ENCODE assay signal across 8 cellular contexts in the genomic region with DNA sequence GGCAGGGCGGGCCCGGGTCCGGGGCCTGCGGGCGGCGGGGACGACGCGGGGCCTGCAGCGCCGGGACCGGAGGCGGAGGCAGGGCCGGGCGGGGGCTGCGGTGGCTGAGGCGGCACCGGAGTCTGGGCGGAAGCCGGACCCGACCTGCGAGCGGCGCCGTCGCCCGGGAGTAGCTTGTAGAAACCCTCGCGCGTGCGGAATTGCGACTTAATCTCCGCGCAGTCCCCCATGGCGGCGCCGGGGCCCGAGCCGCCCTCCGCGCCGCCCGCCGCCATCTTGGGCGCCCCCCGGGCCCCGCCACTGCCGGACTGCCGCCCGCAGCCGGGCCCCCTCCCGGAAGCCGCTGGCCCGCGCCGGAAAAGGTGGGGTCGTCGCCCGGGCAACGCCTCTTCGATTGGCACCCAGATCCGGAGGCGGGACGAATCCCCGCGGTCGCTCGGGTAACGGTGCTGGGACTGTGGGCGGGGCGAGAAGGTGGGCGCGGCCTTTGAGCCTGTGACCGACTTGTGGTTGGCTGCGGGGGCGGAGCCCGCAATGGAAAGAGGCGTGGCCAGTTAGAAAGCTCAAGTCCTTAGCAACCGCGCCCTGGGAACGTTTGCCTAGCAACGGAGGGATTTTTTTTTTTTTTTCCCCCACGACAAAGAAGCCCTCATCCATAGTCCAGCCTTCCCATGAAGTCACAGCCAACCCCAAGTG. TPM values are rescaled to one million over a fixed set of nuclear protein-coding genes. Genes with fewer than 3 reads are reported as not detected.
DNase-seq lines count a peak whose midpoint lies in the region; ATAC-seq, FAIRE-seq and TF ChIP-seq lines count a peak whose summit lies in the region.

Gene DMWD (minus strand): TSS at position 364 of the 696 bp plus-strand sequence. CDS start 89 bp downstream, at position 275.

- H3K27me3 ChIP-seq in keratinocyte (ENCODE audit: control insufficient read depth, extremely low read depth, insufficient read depth, low read length): no peaks in the 10 kb centered on the region

- DNase-seq in AG08395 (ENCODE audit: low spot score): peak; percentile 97
- DNase-seq in NCI-H345 treated with DMSO at 0.1 percent for 48 hours (lab: John Stamatoyannopoulos, UW; ENCODE audit: unreplicated experiment): peak; percentile 86
- peak; percentile 99 for DNase-seq in cerebellar cortex (ENCODE audit: low spot score)
- DNase-seq in keratinocyte (ENCODE audit: low read depth, low spot score): peak; percentile 87
- DNase-seq in stimulated activated CD4-positive, alpha-beta T cell treated with anti-CD3 and anti-CD28 coated beads, Interleukin-15, amount 100 ng/mL, for 1 hour (ENCODE audit: low read depth in 1 of 2, low spot score in 1 of 2): peak; percentile 99

- no peaks in the 10 kb centered on the region for H4K20me1 ChIP-seq in keratinocyte (ENCODE audit: control insufficient read depth, extremely low read depth, insufficient read depth, low read length)

- peak; percentile 95 for ATAC-seq in HG03196 (IDR thresholded peaks at IDR 0.05; ENCODE audit: unreplicated experiment)
- peak; percentile 93 to 94 for ATAC-seq in activated CD4-positive, CD25-positive, alpha-beta regulatory T cell treated with anti-CD3 and anti-CD28 coated beads, Interleukin-2, amount 50 U/mL, for 24 hours

- H3K4me1 ChIP-seq in keratinocyte (ENCODE audit: control insufficient read depth, extremely low read depth, insufficient read depth, low read length): peaks cover 9% of the 10 kb centered on the region

- peaks cover 19% of the 10 kb centered on the region for H3K79me2 ChIP-seq in keratinocyte (ENCODE audit: control insufficient read depth, insufficient read depth, low read length)

- TF ChIP-seq CTCF in keratinocyte (optimal IDR thresholded peaks at IDR 0.05 in 1 of 3, IDR thresholded peaks at IDR 0.05 in 1 of 3, conservative IDR thresholded peaks at IDR 0.05 in 1 of 3; ENCODE audit: extremely low read depth in 1 of 3, insufficient read depth in 2 of 3, low read length in 3 of 3): peak in 1 of 3 experiments; percentile 12

- peak within 1 kb of the TSS; percentile 46 for H3K27ac ChIP-seq in keratinocyte (ENCODE audit: control insufficient read depth, insufficient read depth, low read length)

- FAIRE-seq in keratinocyte (lab: Jason Lieb, UNC): peak; percentile 78

- peak; percentile 86 for TF ChIP-seq POLR2A in GM18951 (IDR thresholded peaks at IDR 0.05; ENCODE audit: extremely low read depth, insufficient read depth, insufficient read length)

- no peaks in the 10 kb centered on the region for H3K9me1 ChIP-seq in keratinocyte (ENCODE audit: control insufficient read depth, extremely low read depth, insufficient read depth, low read length)

- peak within 1 kb of the TSS; percentile 76 for H3K9ac ChIP-seq in keratinocyte (ENCODE audit: control insufficient read depth, extremely low read depth, insufficient read depth, low read length)

- peak within 1 kb of the TSS; percentile 83 to 95 (median 90) for H3K4me3 ChIP-seq in keratinocyte (ENCODE audit: control insufficient read depth in 2 of 3, extremely low read depth in 1 of 3, insufficient read depth in 2 of 3, low read depth in 1 of 3, low read length in 3 of 3)

- H3K4me2 ChIP-seq in keratinocyte (ENCODE audit: control insufficient read depth, extremely low read depth, insufficient read depth, low read depth, low read length): peak within 1 kb of the TSS; percentile 88

- no peaks in the 10 kb centered on the region for H3K9me3 ChIP-seq in keratinocyte (ENCODE audit: control insufficient read depth, low read depth, low read length)

- in situ Hi-C loops in GM18951 (cut with MboI; ENCODE audit: low sequenced_read_pairs, unreplicated experiment): no loop called here

- peaks cover 2 to 17% of the 10 kb centered on the region in 2 experiments for H3K36me3 ChIP-seq in keratinocyte (ENCODE audit: control insufficient read depth in 2 of 2, extremely low read depth in 1 of 2, insufficient read depth in 2 of 2, low read length in 2 of 2)

- H2AFZ ChIP-seq in keratinocyte (ENCODE audit: control insufficient read depth, low read length): no peak within 1 kb of the TSS

- dilution Hi-C loops in keratinocyte (cut with MboI; ENCODE audit: extremely low pct_ligation_motif_present, low sequenced_read_pairs): no loop called here

RNA-seq across cellular contexts. Expression of gene DMWD, which starts in this region (rescaled TPM):
- 10.1 to 16.5 TPM (median 12.5 TPM) in 3 replicates for polyA plus RNA-seq in keratinocyte
- polyA plus RNA-seq in keratinocyte (2011; ENCODE audit: low read depth): 1.7 TPM
- polyA plus RNA-seq in keratinocyte (2011; cell fraction: cytosol; rRNA removed): 8.1 and 11.8 TPM in 2 replicates
- 35.8 and 51.3 TPM in 2 replicates for polyA plus RNA-seq in keratinocyte (2011; cell fraction: nucleus; rRNA removed)
- 12.3 and 20.4 TPM in 2 replicates for polyA plus RNA-seq in keratinocyte (2012; ENCODE audit: low replicate concordance)
- 16.9 to 29.0 TPM (median 27.1 TPM) in 3 replicates for polyA minus RNA-seq in keratinocyte
- 24.7 TPM for polyA minus RNA-seq in keratinocyte (2011; cell fraction: cytosol; rRNA and poly(A)+ RNA removed)
- 28.9 and 30.2 TPM in 2 replicates for polyA minus RNA-seq in keratinocyte (2011; cell fraction: nucleus; rRNA and poly(A)+ RNA removed)

Comparison
In these comparisons a context has a peak if more than half of its experiments do, and no peak if none do; other contexts are left out.
1. Peak in every context shown above with its lines: DNase-seq, ATAC-seq, H3K4me3 ChIP-seq and H3K27ac ChIP-seq.